19 cellular contexts compared by ENCODE assay signal in the genomic region with DNA sequence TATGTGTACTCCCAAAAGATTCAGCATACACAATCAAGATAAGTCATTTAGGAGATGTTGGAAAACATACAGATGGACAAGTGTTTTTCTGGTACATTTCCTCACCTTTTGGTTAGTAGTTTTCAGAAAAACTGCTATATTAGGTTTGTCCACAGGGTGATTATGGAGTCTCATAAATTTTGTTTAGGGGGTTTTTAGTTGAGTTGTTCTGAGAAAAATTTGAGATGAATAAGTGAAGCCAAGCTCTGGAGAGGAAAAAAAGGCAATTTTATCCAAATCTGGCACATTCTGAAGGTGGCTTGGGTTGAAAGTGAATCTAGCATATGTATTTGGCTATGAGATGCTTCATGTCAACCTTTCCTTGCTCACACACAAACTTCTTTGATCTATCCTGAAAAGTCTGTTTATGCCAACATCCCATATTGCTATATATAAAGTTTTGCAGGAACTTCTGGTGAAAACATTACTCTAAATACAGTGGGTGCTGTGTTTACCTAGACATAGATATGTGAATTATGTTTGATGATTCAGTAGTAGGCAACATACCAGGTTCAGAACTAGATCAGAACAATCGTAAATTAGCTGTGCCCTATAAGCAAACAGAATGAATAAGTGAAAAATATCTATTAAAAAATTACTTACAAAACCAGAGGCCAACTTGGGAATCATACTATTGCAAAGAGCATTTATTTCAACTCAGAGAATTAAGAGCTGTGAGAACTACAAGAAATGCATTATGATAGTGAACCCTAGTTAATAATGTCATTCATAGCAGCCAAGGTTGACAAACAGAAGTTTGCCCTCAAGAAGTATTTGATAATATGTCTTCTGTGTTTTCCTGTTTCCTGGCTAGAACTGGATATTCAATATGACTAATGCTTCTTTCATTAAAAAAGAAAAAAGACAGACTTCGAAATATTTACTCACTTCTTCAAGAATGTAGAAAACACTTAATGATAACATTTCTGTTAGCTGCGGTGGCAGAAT.
DNase-seq lines count a peak whose midpoint lies in the region; ATAC-seq, FAIRE-seq and TF ChIP-seq lines count a peak whose summit lies in the region.
"Had no signal": no experiment of that assay in that cellular context is flagged by ENCODE, and none has a peak within 500 bp of the region (broad histone marks: within the 10 kb centered on the region; RNA-seq: fewer than 3 reads in every experiment).

No MANE protein-coding gene starts in this region.

- peak; percentile 60 for FAIRE-seq in islet of Langerhans (lab: Jason Lieb, UNC)

- no peak for ATAC-seq in left cardiac atrium
- ATAC-seq in HG02571 (IDR thresholded peaks at IDR 0.05; ENCODE audit: unreplicated experiment), result no peak
- ATAC-seq: left colon; stimulated activated memory B cell treated with anti-CD40 and anti-IgM and Interleukin-4, amounts not matched to agents 10 μg/mL and 1 μg/mL and 100 μg/mL, for 72 hours had no signal

- no peaks in the 10 kb centered on the region for H3K36me3 ChIP-seq in ACC112 (ENCODE audit: insufficient read depth, low read length)
- H3K36me3 ChIP-seq in mammary epithelial cell (ENCODE audit: insufficient read depth, low read length), result no peaks in the 10 kb centered on the region
- H3K36me3 ChIP-seq: HAP-1 had no signal

- H3K27me3 ChIP-seq in ACC112 (ENCODE audit: insufficient read depth, low read length) (no peaks in the 10 kb centered on the region), mammary epithelial cell (ENCODE audit: insufficient read depth, low read length) (no peaks in the 10 kb centered on the region)

- 23% methylated on average over 3 of the region's 3 CpGs for WGBS in mammary epithelial cell (ENCODE audit: low coverage, missing lambda C conversion rate)

- H3K79me2 ChIP-seq in ACC112 (ENCODE audit: control insufficient read depth, insufficient read depth, low read length, unreplicated experiment) (no peaks in the 10 kb centered on the region), mammary epithelial cell (ENCODE audit: insufficient read depth, low read length) (no peaks in the 10 kb centered on the region)

- DNase-seq in HuH-7 (ENCODE audit: low spot score) (peak; percentile 1), mammary epithelial cell (peak; percentile 48), left cardiac atrium (no peak), DMS79 (lab: John Stamatoyannopoulos, UW) (no peak)
- DNase-seq in activated CD8-positive, alpha-beta memory T cell treated with anti-CD3 and anti-CD28 coated beads, Interleukin-2, amount 50 U/mL, for 4 hours, result no peak
- DNase-seq: activated CD4-positive, alpha-beta T cell treated with anti-CD3 and anti-CD28 coated beads, Interleukin-2, amount 50 U/mL, for 48 hours; activated naive CD8-positive, alpha-beta T cell treated with anti-CD3 and anti-CD28 coated beads, Interleukin-2, amount 10 ng/mL, durations not matched to agents 7 days and 5 days; activated T-cell treated with anti-CD3 and anti-CD28 coated beads, Interleukin-2, amount 50 U/mL, for 48 hours; cerebellar nuclear complex; left colon; NCI-H1417 treated with DMSO at 0.1 percent for 48 hours; NCI-H446 treated with DMSO at 0.1 percent for 48 hours; posterior cingulate gyrus; trophoblast cell had no signal

- BruUV-seq in mammary epithelial cell (replicated peaks; lab: Mats Ljungman, UMichigan), result no TSS peak

- H3K27ac ChIP-seq in ACC112 (ENCODE audit: low read depth, low read length), result peak overlapping the region; percentile 58
- H3K27ac ChIP-seq in mammary epithelial cell (ENCODE audit: insufficient read depth, low read depth, low read length), result peak overlapping the region; percentile 7

- CTCF ChIA-PET in mammary epithelial cell (lab: Charles Lee; ENCODE audit: low non-redundant PET), result interaction anchor here (0.5 kb wide), 1 partner anchor 582 kb away, joined by 23 read pairs; no protein-coding TSS in a partner anchor

- no peak for TF ChIP-seq CTCF in mammary epithelial cell (conservative IDR thresholded peaks at IDR 0.05 in 1 of 2, IDR thresholded peaks at IDR 0.05 in 1 of 2; ENCODE audit: extremely low read depth in 1 of 2, insufficient read depth in 1 of 2, low read depth in 1 of 2, low read length in 2 of 2)

- H3K4me1 ChIP-seq in ACC112 (ENCODE audit: control insufficient read depth, insufficient read depth, low read length, unreplicated experiment), result peaks cover 18% of the 10 kb centered on the region
- peaks cover 10% of the 10 kb centered on the region for H3K4me1 ChIP-seq in mammary epithelial cell (ENCODE audit: insufficient read depth, low read length)
- H3K4me1 ChIP-seq: HAP-1 had no signal

- in situ Hi-C loops in mammary epithelial cell (cut with MboI; ENCODE audit: low sequenced_read_pairs in 2 of 2), result no loop called here

- H3K4me2 ChIP-seq in mammary epithelial cell (ENCODE audit: insufficient read depth, low read depth, low read length), result peak overlapping the region; percentile 54

- no peak overlapping the region for H3K4me3 ChIP-seq in ACC112 (ENCODE audit: low read depth, low read length)
- H3K4me3 ChIP-seq in mammary epithelial cell (replicated peaks in 1 of 3; ENCODE audit: insufficient read depth in 1 of 3, low read depth in 2 of 3, low read length in 3 of 3), result no peak overlapping the region
- H3K4me3 ChIP-seq: HAP-1 had no signal

- H3K9me3 ChIP-seq in mammary epithelial cell (replicated peaks; ENCODE audit: insufficient read depth, low read length), result no peaks in the 10 kb centered on the region
- H3K9me3 ChIP-seq: HAP-1 had no signal

- H2AFZ ChIP-seq in ACC112 (ENCODE audit: low read length, unreplicated experiment) (peak overlapping the region; percentile 43), mammary epithelial cell (ENCODE audit: low read depth, low read length) (no peak overlapping the region)

- intact Hi-C loops in mammary epithelial cell (cut with micrococcal nuclease) (no loop called here), left cardiac atrium (cut with DNase I) (no loop called here)

- no peaks in the 10 kb centered on the region for H4K20me1 ChIP-seq in mammary epithelial cell (ENCODE audit: insufficient read depth, low read length)

- no peak overlapping the region for H3K9ac ChIP-seq in mammary epithelial cell (ENCODE audit: insufficient read depth, low read length)

- dilution Hi-C loops in mammary epithelial cell (cut with HindIII; ENCODE audit: low sequenced_read_pairs), result no loop called here

Comparison
In these comparisons a context has a peak if more than half of its experiments do, and no peak if none do; other contexts are left out.
1. DNase-seq: peak in HuH-7 (single experiment) and mammary epithelial cell (single experiment); none in left cardiac atrium (single experiment), activated CD8-positive, alpha-beta memory T cell treated with anti-CD3 and anti-CD28 coated beads, Interleukin-2, amount 50 U/mL, for 4 hours (single experiment) and DMS79 (single experiment).